3 cellular contexts compared by ENCODE assay signal in the genomic region with DNA sequence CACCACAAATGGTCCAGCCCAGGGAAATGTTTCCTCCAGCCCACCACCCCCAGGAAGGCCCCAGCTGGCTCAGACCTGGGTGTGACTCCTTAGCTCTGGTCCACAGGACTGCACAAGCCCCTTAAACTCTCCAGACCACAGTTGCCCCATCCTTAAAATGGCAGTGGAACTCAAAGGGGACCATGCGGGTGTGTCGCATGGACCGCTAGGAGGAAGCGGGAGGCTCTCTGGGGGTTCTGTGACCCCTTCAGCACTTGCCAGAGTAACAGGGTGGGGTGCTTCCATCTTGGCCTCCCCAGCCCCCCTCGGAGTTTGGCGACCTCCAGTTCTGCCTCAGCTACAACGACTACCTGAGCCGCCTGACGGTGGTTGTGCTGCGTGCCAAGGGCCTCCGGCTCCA. TPM values are rescaled to one million over a fixed set of nuclear protein-coding genes. Genes with fewer than 3 reads are reported as not detected.
"Had no signal": no experiment of that assay in that cellular context is flagged by ENCODE, and none has a peak within 500 bp of the region (broad histone marks: within the 10 kb centered on the region; RNA-seq: fewer than 3 reads in every experiment).

No MANE protein-coding gene starts in this region.

RNA-seq across cellular contexts. Expression of a gene that starts 5.3 kb away (rescaled TPM):
- total RNA-seq: GM23338, HT-29 had no signal

RNA-seq across cellular contexts. Expression of a gene that starts 27.7 kb away (rescaled TPM):
- polyA plus RNA-seq: IMR-90 had no signal
